1 cellular context compared by ENCODE assay signal in the genomic region with DNA sequence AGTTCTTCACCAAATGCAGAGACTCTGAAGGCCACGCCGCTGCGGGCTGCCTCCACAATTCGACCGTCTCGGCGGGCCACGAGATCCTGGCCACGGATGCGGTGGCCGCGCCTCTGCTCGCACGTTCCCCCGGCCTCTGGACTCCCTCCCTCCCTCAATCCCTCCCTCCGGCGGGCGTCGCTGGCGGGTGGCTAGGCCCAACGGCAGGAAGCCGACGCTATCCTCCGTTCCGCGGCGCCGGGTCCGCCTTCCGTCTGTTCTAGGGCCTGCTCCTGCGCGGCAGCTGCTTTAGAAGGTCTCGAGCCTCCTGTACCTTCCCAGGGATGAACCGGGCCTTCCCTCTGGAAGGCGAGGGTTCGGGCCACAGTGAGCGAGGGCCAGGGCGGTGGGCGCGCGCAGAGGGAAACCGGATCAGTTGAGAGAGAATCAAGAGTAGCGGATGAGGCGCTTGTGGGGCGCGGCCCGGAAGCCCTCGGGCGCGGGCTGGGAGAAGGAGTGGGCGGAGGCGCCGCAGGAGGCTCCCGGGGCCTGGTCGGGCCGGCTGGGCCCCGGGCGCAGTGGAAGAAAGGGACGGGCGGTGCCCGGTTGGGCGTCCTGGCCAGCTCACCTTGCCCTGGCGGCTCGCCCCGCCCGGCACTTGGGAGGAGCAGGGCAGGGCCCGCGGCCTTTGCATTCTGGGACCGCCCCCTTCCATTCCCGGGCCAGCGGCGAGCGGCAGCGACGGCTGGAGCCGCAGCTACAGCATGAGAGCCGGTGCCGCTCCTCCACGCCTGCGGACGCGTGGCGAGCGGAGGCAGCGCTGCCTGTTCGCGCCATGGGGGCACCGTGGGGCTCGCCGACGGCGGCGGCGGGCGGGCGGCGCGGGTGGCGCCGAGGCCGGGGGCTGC.
TF ChIP-seq lines count a peak whose summit lies in the region.

A gene with protein sequence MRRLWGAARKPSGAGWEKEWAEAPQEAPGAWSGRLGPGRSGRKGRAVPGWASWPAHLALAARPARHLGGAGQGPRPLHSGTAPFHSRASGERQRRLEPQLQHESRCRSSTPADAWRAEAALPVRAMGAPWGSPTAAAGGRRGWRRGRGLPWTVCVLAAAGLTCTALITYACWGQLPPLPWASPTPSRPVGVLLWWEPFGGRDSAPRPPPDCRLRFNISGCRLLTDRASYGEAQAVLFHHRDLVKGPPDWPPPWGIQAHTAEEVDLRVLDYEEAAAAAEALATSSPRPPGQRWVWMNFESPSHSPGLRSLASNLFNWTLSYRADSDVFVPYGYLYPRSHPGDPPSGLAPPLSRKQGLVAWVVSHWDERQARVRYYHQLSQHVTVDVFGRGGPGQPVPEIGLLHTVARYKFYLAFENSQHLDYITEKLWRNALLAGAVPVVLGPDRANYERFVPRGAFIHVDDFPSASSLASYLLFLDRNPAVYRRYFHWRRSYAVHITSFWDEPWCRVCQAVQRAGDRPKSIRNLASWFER (plus strand): TSS at position 227 of the 887 bp plus-strand sequence. CDS start 213 bp downstream, at position 440.

TF ChIP-seq in HepG2, 621 proteins besides CTCF, POLR2A, EP300 and RAD21 (continued from another document and continues in another):
- TF ChIP-seq PRPF4 (IDR thresholded peaks at IDR 0.05; ENCODE audit: low read depth, low read length, poor library complexity, severe bottlenecking) (no peak), AKAP8 (CRISPR knock-in tag; IDR thresholded peaks at IDR 0.05) (no peak), ZNF567 (CRISPR knock-in tag; IDR thresholded peaks at IDR 0.05; ENCODE audit: borderline replicate concordance) (no peak), RBM39 (IDR thresholded peaks at IDR 0.05; ENCODE audit: low read depth, low read length, poor library complexity, severe bottlenecking) (no peak), ZNF430 (CRISPR knock-in tag; IDR thresholded peaks at IDR 0.05) (peak; percentile 65; the same call in 1 of the 2 replicates), SUZ12 (IDR thresholded peaks at IDR 0.05; ENCODE audit: low read depth, low read length) (no peak), HES4 (CRISPR knock-in tag; IDR thresholded peaks at IDR 0.05; ENCODE audit: borderline replicate concordance) (peak; percentile 58; the same call in 1 of the 2 replicates), FOXK2 (IDR thresholded peaks at IDR 0.05) (no peak), NAIF1 (CRISPR knock-in tag; IDR thresholded peaks at IDR 0.05; ENCODE audit: borderline replicate concordance) (no peak), MYPOP (CRISPR knock-in tag; IDR thresholded peaks at IDR 0.05) (0 out of 2 replicates have a peak, but pooled peaks have one; percentile 42), AGO2 (optimal IDR thresholded peaks at IDR 0.05; ENCODE audit: low read depth, low read length) (peak; percentile 41), ZNF501 (CRISPR knock-in tag; IDR thresholded peaks at IDR 0.05) (peak; percentile 61; the same call in 1 of the 2 replicates), SKI (IDR thresholded peaks at IDR 0.05; ENCODE audit: partially characterized antibody) (no peak), PCBP2 (optimal IDR thresholded peaks at IDR 0.05; ENCODE audit: low read depth, low read length, poor library complexity, severe bottlenecking) (no peak), KDM5A (IDR thresholded peaks at IDR 0.05; ENCODE audit: borderline replicate concordance, low read length) (no peak), ZNF264 (CRISPR knock-in tag; IDR thresholded peaks at IDR 0.05) (no peak), SAFB2 (CRISPR knock-in tag; IDR thresholded peaks at IDR 0.05; ENCODE audit: borderline replicate concordance, low read depth) (0 out of 2 replicates have a peak, but pooled peaks have one; percentile 21), ZNF577 (CRISPR knock-in tag; IDR thresholded peaks at IDR 0.05; ENCODE audit: borderline replicate concordance, low read depth) (no peak), PAXIP1 (CRISPR knock-in tag; conservative IDR thresholded peaks at IDR 0.05) (peak; percentile 46; the same call in 1 of the 2 replicates), ETV6 (CRISPR knock-in tag; conservative IDR thresholded peaks at IDR 0.05) (no peak), ZNF879 (CRISPR knock-in tag; IDR thresholded peaks at IDR 0.05) (peak; percentile 24; the same call in 1 of the 2 replicates), KDM2A (CRISPR knock-in tag; IDR thresholded peaks at IDR 0.05; ENCODE audit: borderline replicate concordance, low read depth) (0 out of 2 replicates have a peak, but pooled peaks have one; percentile 67), ZNF691 (CRISPR knock-in tag; IDR thresholded peaks at IDR 0.05; ENCODE audit: borderline replicate concordance, low read depth) (0 out of 2 replicates have a peak, but pooled peaks have one; percentile 47), ZNF788 (CRISPR knock-in tag; IDR thresholded peaks at IDR 0.05; ENCODE audit: borderline replicate concordance) (no peak), ISX (CRISPR knock-in tag; conservative IDR thresholded peaks at IDR 0.05) (no peak), ZNF329 (CRISPR knock-in tag; IDR thresholded peaks at IDR 0.05; ENCODE audit: low read depth) (0 out of 2 replicates have a peak, but pooled peaks have one; percentile 44), EZH2 (conservative IDR thresholded peaks at IDR 0.05; ENCODE audit: low read depth, low read length) (no peak), ZNF703 (CRISPR knock-in tag; IDR thresholded peaks at IDR 0.05; ENCODE audit: borderline replicate concordance) (0 out of 2 replicates have a peak, but pooled peaks have one; percentile 83), SMAD3 (CRISPR knock-in tag; IDR thresholded peaks at IDR 0.05) (no peak), ZNF441 (CRISPR knock-in tag; IDR thresholded peaks at IDR 0.05; ENCODE audit: borderline replicate concordance) (no peak), ZNF75D (CRISPR knock-in tag; IDR thresholded peaks at IDR 0.05; ENCODE audit: borderline replicate concordance) (no peak)
- TF ChIP-seq, protein P1, sequence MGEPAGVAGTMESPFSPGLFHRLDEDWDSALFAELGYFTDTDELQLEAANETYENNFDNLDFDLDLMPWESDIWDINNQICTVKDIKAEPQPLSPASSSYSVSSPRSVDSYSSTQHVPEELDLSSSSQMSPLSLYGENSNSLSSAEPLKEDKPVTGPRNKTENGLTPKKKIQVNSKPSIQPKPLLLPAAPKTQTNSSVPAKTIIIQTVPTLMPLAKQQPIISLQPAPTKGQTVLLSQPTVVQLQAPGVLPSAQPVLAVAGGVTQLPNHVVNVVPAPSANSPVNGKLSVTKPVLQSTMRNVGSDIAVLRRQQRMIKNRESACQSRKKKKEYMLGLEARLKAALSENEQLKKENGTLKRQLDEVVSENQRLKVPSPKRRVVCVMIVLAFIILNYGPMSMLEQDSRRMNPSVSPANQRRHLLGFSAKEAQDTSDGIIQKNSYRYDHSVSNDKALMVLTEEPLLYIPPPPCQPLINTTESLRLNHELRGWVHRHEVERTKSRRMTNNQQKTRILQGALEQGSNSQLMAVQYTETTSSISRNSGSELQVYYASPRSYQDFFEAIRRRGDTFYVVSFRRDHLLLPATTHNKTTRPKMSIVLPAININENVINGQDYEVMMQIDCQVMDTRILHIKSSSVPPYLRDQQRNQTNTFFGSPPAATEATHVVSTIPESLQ (CRISPR knock-in tag; conservative IDR thresholded peaks at IDR 0.05): no peak
- TF ChIP-seq, protein P2, sequence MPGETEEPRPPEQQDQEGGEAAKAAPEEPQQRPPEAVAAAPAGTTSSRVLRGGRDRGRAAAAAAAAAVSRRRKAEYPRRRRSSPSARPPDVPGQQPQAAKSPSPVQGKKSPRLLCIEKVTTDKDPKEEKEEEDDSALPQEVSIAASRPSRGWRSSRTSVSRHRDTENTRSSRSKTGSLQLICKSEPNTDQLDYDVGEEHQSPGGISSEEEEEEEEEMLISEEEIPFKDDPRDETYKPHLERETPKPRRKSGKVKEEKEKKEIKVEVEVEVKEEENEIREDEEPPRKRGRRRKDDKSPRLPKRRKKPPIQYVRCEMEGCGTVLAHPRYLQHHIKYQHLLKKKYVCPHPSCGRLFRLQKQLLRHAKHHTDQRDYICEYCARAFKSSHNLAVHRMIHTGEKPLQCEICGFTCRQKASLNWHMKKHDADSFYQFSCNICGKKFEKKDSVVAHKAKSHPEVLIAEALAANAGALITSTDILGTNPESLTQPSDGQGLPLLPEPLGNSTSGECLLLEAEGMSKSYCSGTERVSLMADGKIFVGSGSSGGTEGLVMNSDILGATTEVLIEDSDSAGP (CRISPR knock-in tag; IDR thresholded peaks at IDR 0.05; ENCODE audit: borderline replicate concordance): peak; percentile 62
- TF ChIP-seq, protein P3, sequence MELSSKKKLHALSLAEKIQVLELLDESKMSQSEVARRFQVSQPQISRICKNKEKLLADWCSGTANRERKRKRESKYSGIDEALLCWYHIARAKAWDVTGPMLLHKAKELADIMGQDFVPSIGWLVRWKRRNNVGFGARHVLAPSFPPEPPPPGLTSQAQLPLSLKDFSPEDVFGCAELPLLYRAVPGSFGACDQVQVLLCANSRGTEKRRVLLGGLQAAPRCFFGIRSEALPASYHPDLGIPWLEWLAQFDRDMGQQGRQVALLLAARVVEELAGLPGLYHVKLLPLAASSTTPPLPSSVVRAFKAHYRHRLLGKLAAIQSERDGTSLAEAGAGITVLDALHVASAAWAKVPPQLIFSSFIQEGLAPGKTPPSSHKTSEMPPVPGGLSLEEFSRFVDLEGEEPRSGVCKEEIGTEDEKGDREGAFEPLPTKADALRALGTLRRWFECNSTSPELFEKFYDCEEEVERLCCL (CRISPR knock-in tag; IDR thresholded peaks at IDR 0.05; ENCODE audit: borderline replicate concordance): no peak
- TF ChIP-seq, protein P4, sequence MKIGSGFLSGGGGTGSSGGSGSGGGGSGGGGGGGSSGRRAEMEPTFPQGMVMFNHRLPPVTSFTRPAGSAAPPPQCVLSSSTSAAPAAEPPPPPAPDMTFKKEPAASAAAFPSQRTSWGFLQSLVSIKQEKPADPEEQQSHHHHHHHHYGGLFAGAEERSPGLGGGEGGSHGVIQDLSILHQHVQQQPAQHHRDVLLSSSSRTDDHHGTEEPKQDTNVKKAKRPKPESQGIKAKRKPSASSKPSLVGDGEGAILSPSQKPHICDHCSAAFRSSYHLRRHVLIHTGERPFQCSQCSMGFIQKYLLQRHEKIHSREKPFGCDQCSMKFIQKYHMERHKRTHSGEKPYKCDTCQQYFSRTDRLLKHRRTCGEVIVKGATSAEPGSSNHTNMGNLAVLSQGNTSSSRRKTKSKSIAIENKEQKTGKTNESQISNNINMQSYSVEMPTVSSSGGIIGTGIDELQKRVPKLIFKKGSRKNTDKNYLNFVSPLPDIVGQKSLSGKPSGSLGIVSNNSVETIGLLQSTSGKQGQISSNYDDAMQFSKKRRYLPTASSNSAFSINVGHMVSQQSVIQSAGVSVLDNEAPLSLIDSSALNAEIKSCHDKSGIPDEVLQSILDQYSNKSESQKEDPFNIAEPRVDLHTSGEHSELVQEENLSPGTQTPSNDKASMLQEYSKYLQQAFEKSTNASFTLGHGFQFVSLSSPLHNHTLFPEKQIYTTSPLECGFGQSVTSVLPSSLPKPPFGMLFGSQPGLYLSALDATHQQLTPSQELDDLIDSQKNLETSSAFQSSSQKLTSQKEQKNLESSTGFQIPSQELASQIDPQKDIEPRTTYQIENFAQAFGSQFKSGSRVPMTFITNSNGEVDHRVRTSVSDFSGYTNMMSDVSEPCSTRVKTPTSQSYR (CRISPR knock-in tag; IDR thresholded peaks at IDR 0.05; ENCODE audit: borderline replicate concordance): no peak
